ENCODE assay signal across 24 cellular contexts in the genomic region with DNA sequence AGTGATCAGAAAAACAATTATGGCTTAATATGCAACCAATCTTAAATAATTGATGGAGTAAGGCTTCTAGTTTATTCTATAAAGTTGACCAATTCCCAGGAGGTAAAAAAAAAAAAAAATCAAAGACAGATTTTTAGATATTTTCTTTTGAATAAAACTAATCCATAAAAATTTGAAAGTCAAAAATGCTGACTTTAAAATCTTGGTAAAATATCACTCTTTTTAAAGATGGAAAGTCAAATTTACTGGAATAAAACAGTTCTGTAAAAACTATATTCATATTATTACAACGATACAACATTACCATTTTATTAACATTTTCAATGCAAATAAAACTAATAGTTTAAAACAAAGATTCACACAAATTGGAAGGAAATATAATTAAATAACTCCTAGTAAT. TPM values are rescaled to one million over a fixed set of nuclear protein-coding genes. Genes with fewer than 3 reads are reported as not detected.
"Had no signal": no experiment of that assay in that cellular context is flagged by ENCODE, and none has a peak within 500 bp of the region (broad histone marks: within the 10 kb centered on the region; RNA-seq: fewer than 3 reads in every experiment).

No MANE protein-coding gene starts in this region.

- H3K9me3 ChIP-seq: heart left ventricle, left ventricle myocardium inferior, ovary, prostate gland, sigmoid colon, suprapubic skin, thoracic aorta, tibial nerve, uterus had no signal

- FAIRE-seq: islet of Langerhans had no signal

- DNase-seq: heart left ventricle; hypothalamus; immature natural killer cell; left ventricle myocardium inferior; mesendoderm; naive B cell; natural killer cell; nephron progenitor cell; ovary; posterior cingulate gyrus; retina; right cardiac atrium; sigmoid colon; stimulated activated CD4-positive, alpha-beta T cell treated with anti-CD3 and anti-CD28 coated beads, Interleukin-12 subunit alpha, Interleukin-12 subunit beta, amount 100 ng/mL, for 4 hours; stimulated activated CD4-positive, alpha-beta T cell treated with anti-CD3 and anti-CD28 coated beads, Interleukin-15, amount 100 ng/mL, for 24 hours; stimulated activated CD4-positive, alpha-beta T cell treated with anti-CD3 and anti-CD28 coated beads, Interleukin-4, amount 100 ng/mL, for 24 hours; stimulated activated naive CD4-positive, alpha-beta T cell; uterus had no signal

- H3K27ac ChIP-seq: heart left ventricle, left ventricle myocardium inferior, ovary, prostate gland, sigmoid colon, suprapubic skin, thoracic aorta, uterus had no signal

- H3K4me1 ChIP-seq: prostate gland, uterus had no signal

- H3K36me3 ChIP-seq: heart left ventricle, left ventricle myocardium inferior, ovary, prostate gland, sigmoid colon, suprapubic skin, thoracic aorta, uterus had no signal

- H3K27me3 ChIP-seq: ovary had no signal

- H3K4me3 ChIP-seq: heart left ventricle, left ventricle myocardium inferior, lung, ovary, prostate gland, sigmoid colon, suprapubic skin, thoracic aorta, tibial nerve, uterus had no signal

RNA-seq across cellular contexts. Expression of a gene that starts 5.4 kb away (rescaled TPM):
- total RNA-seq: natural killer cell had no signal
- polyA plus RNA-seq: immature natural killer cell had no signal
